In the genomic region with DNA sequence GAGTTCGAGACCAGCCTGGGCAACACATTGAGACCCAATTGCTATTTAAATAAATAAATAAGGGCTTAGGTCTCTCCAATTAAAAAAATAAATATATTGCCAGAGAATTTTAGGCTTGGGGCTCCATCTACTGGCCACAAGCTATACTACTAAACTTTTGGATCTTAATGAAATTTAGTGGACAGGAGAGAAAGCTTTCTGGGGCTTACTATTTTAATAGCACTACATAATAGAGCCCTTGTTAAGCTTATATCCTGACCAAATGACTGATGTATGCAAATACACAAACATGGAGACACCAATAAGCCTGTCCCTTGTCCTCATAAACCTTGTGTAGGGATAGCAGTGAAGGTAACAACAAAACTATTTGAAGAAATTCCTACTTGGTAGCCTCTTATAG, we compare ENCODE assay signal across 8 cellular contexts. TPM values are rescaled to one million over a fixed set of nuclear protein-coding genes. Genes with fewer than 3 reads are reported as not detected.
A peak's percentile ranks its signal among the peaks of the same experiment; 100 is the strongest.
DNase-seq lines count a peak whose midpoint lies in the region; ATAC-seq and TF ChIP-seq lines count a peak whose summit lies in the region.

No MANE protein-coding gene starts in this region.

- H4K8ac ChIP-seq in neuronal stem cell (ENCODE audit: low read depth, low read length), result no peak overlapping the region

- H3K36me3 ChIP-seq in DND-41 (ENCODE audit: insufficient read depth, low read length) (peaks cover 92% of the 10 kb centered on the region), Karpas-422 (ENCODE audit: insufficient read depth, low read length) (peaks cover 64% of the 10 kb centered on the region), body of pancreas (replicated peaks in 1 of 2; ENCODE audit: insufficient read depth in 1 of 2, low read depth in 2 of 2) (peaks cover 26 to 66% of the 10 kb centered on the region in 2 donors), neuronal stem cell (replicated peaks in 1 of 2; ENCODE audit: control insufficient read depth in 2 of 2, insufficient read depth in 2 of 2, low read length in 2 of 2) (peaks cover 50 to 91% of the 10 kb centered on the region in 2 donors)

- TF ChIP-seq CTCF in DND-41 (IDR thresholded peaks at IDR 0.05; ENCODE audit: borderline replicate concordance, extremely low read depth, low read length, poor library complexity, severe bottlenecking), result peak; percentile 61
- peak in 6 of 7 experiments; percentile 29 to 41 (median 36) for TF ChIP-seq CTCF in body of pancreas (IDR thresholded peaks at IDR 0.05)

- H3K79me2 ChIP-seq in DND-41 (ENCODE audit: insufficient read depth, low read length) (peaks cover 4% of the 10 kb centered on the region), Karpas-422 (ENCODE audit: low read length) (no peaks in the 10 kb centered on the region; the same call in 1 of the 2 replicates)

- no peak overlapping the region for H3K18ac ChIP-seq in neuronal stem cell (ENCODE audit: low read length)

- H4K91ac ChIP-seq in neuronal stem cell (ENCODE audit: low read depth, low read length, poor library complexity), result no peak overlapping the region

- no peaks in the 10 kb centered on the region for H3K9me2 ChIP-seq in Karpas-422 (replicated peaks; ENCODE audit: insufficient read depth, low read length)

- H3K27me3 ChIP-seq in DND-41 (ENCODE audit: insufficient read depth, low read length, poor library complexity), result no peaks in the 10 kb centered on the region
- no peaks in the 10 kb centered on the region for H3K27me3 ChIP-seq in Karpas-422 (ENCODE audit: low read length)
- H3K27me3 ChIP-seq in body of pancreas, result no peaks in the 10 kb centered on the region
- no peaks in the 10 kb centered on the region for H3K27me3 ChIP-seq in neuronal stem cell (ENCODE audit: control insufficient read depth in 3 of 3, insufficient read depth in 3 of 3, low read depth in 1 of 3, low read length in 3 of 3)

- DNase-seq in DND-41 (no peak), Karpas-422 (peak; percentile 67), body of pancreas (no peak), myocyte (ENCODE audit: low read depth) (peak; percentile 45), neuronal stem cell (ENCODE audit: low spot score) (no peak), midbrain (lab: John Stamatoyannopoulos, UW) (no peak)

- H2AK5ac ChIP-seq in neuronal stem cell (ENCODE audit: low read depth, low read length), result no peak overlapping the region

- H3K27ac ChIP-seq in DND-41 (ENCODE audit: low read length) (no peak overlapping the region), Karpas-422 (ENCODE audit: low read length) (no peak overlapping the region), body of pancreas (no peak overlapping the region), neuronal stem cell (replicated peaks; ENCODE audit: low read length) (no peak overlapping the region)

- H3K4me1 ChIP-seq in DND-41 (ENCODE audit: insufficient read depth, low read length) (no peaks in the 10 kb centered on the region), Karpas-422 (ENCODE audit: low read length) (no peaks in the 10 kb centered on the region), body of pancreas (no peaks in the 10 kb centered on the region), neuronal stem cell (ENCODE audit: control insufficient read depth in 2 of 2, insufficient read depth in 1 of 2, low read depth in 1 of 2, low read length in 2 of 2) (no peaks in the 10 kb centered on the region)

- H3K9me3 ChIP-seq in DND-41 (ENCODE audit: insufficient read depth, low read length, severe bottlenecking) (no peaks in the 10 kb centered on the region), Karpas-422 (ENCODE audit: low read length) (no peaks in the 10 kb centered on the region), body of pancreas (no peaks in the 10 kb centered on the region), neuronal stem cell (replicated peaks in 1 of 2; ENCODE audit: control insufficient read depth in 2 of 2, insufficient read depth in 1 of 2, low read depth in 1 of 2, low read length in 2 of 2) (no peaks in the 10 kb centered on the region)

- no peak overlapping the region for H3K4me2 ChIP-seq in DND-41 (ENCODE audit: insufficient read depth, low read length)
- H3K4me2 ChIP-seq in Karpas-422 (ENCODE audit: low read depth, low read length, poor library complexity, severe bottlenecking), result no peak overlapping the region
- no peak overlapping the region for H3K4me2 ChIP-seq in neuronal stem cell (ENCODE audit: insufficient read depth, low read length, poor library complexity, severe bottlenecking)

- intact Hi-C loops in body of pancreas (cut with DNase I), result no loop called here

- H2AFZ ChIP-seq in DND-41 (ENCODE audit: low read depth, low read length), result no peak overlapping the region
- no peak overlapping the region for H2AFZ ChIP-seq in Karpas-422 (ENCODE audit: low read length)
- H2AFZ ChIP-seq in neuronal stem cell (ENCODE audit: low read length), result no peak overlapping the region

- no peak overlapping the region for H3K9ac ChIP-seq in DND-41 (ENCODE audit: low read depth, low read length)
- H3K9ac ChIP-seq in Karpas-422 (ENCODE audit: low read length), result no peak overlapping the region
- H3K9ac ChIP-seq in neuronal stem cell (ENCODE audit: low read depth, low read length, poor library complexity), result no peak overlapping the region

- no peak overlapping the region for H2BK12ac ChIP-seq in neuronal stem cell (ENCODE audit: low read length)

- H3K79me1 ChIP-seq in neuronal stem cell (ENCODE audit: low read depth, low read length), result no peaks in the 10 kb centered on the region

- no peak overlapping the region for H2BK120ac ChIP-seq in neuronal stem cell (ENCODE audit: low read depth, low read length)

- ATAC-seq in DND-41 (ENCODE audit: insufficient read depth, low read depth) (no peak), body of pancreas (no peak), GM18868 (IDR thresholded peaks at IDR 0.05; ENCODE audit: unreplicated experiment) (no peak), HG02759 (IDR thresholded peaks at IDR 0.05; ENCODE audit: unreplicated experiment) (no peak)

- WGBS in body of pancreas, 2 donors, result 87 to 92% methylated on average over 1 of the region's 1 CpG
- no CpG with 5 or more reads among the region's 1 CpG for WGBS in neuronal stem cell (ENCODE audit: extremely low coverage in 2 of 2, insufficient read length in 2 of 2, insufficient replicate concordance in 1 of 2), 2 donors

- no peak overlapping the region for H3K23ac ChIP-seq in neuronal stem cell (ENCODE audit: low read depth, low read length, poor library complexity)

- TF ChIP-seq POLR2A in body of pancreas (IDR thresholded peaks at IDR 0.05), result no peak

- H2BK5ac ChIP-seq in neuronal stem cell (ENCODE audit: low read length), result no peak overlapping the region

- no peak overlapping the region for H3K4me3 ChIP-seq in DND-41 (ENCODE audit: low read depth in 1 of 2, low read length in 2 of 2)
- H3K4me3 ChIP-seq in Karpas-422 (ENCODE audit: low read length), result no peak overlapping the region
- H3K4me3 ChIP-seq in body of pancreas, result no peak overlapping the region
- H3K4me3 ChIP-seq in neuronal stem cell (ENCODE audit: low read length in 2 of 2), result no peak overlapping the region

- no peak overlapping the region for H2BK15ac ChIP-seq in neuronal stem cell (ENCODE audit: low read length)

- peaks cover 13% of the 10 kb centered on the region; the same call in 1 of the 2 replicates for H4K20me1 ChIP-seq in DND-41 (ENCODE audit: insufficient read depth, low read length)
- H4K20me1 ChIP-seq in Karpas-422 (ENCODE audit: insufficient read depth, low read depth, low read length), result 0 out of 2 replicates have a peak, but pooled peaks cover 6% of the 10 kb centered on the region

- no peak overlapping the region for H3K14ac ChIP-seq in neuronal stem cell (ENCODE audit: low read length)

- H3K4ac ChIP-seq in neuronal stem cell (ENCODE audit: low read length), result no peak overlapping the region

RNA-seq across cellular contexts. Expression of gene CCT3, which starts 18.4 kb away (rescaled TPM):
- 325 and 443 TPM in 2 replicates for total RNA-seq in Karpas-422 (2014; rRNA removed; shearing (Covaris generic); ENCODE audit: low replicate concordance)
- total RNA-seq in body of pancreas, result 100 to 1,000 TPM; 104 to 106 TPM
- total RNA-seq in myocyte, result 271 and 331 TPM in 2 replicates
- polyA plus RNA-seq in myocyte (2012), result 179 TPM
- 153 TPM for polyA plus RNA-seq in neuronal stem cell (2013, experiment 1 of 2)
- polyA plus RNA-seq in neuronal stem cell (2013, experiment 2 of 2), result 152 TPM

RNA-seq across cellular contexts. Expression of gene TSACC, which starts 18.7 kb away (rescaled TPM):
- total RNA-seq in Karpas-422 (2014; rRNA removed; shearing (Covaris generic); ENCODE audit: low replicate concordance), result 4.5 TPM in 1 of 2 replicates, not detected in the other
- total RNA-seq in body of pancreas, result not detected
- not detected in 2 replicates for total RNA-seq in myocyte
- 0.98 TPM for polyA plus RNA-seq in myocyte (2012)
- polyA plus RNA-seq in neuronal stem cell (2013, experiment 1 of 2), result 0.52 TPM
- 0.66 TPM for polyA plus RNA-seq in neuronal stem cell (2013, experiment 2 of 2)

RNA-seq across cellular contexts. Expression of gene VHLL, which starts 20.6 kb away (rescaled TPM):
- total RNA-seq in Karpas-422 (2014; rRNA removed; shearing (Covaris generic); ENCODE audit: low replicate concordance), result not detected in 2 replicates
- total RNA-seq in body of pancreas, result not detected
- total RNA-seq in myocyte, result not detected in 2 replicates
- polyA plus RNA-seq in myocyte (2012), result not detected
- not detected for polyA plus RNA-seq in neuronal stem cell (2013, experiment 1 of 2)
- 0.08 TPM for polyA plus RNA-seq in neuronal stem cell (2013, experiment 2 of 2)

RNA-seq across cellular contexts. Expression of gene GLMP, which starts 24.2 kb away (rescaled TPM):
- total RNA-seq in Karpas-422 (2014; rRNA removed; shearing (Covaris generic); ENCODE audit: low replicate concordance), result 17.7 and 39.1 TPM in 2 replicates
- 10 to 100 TPM; 16.5 to 24.4 TPM for total RNA-seq in body of pancreas
- total RNA-seq in myocyte, result 32.8 and 41.1 TPM in 2 replicates
- 42.2 TPM for polyA plus RNA-seq in myocyte (2012)
- 40.3 TPM for polyA plus RNA-seq in neuronal stem cell (2013, experiment 1 of 2)
- polyA plus RNA-seq in neuronal stem cell (2013, experiment 2 of 2), result 39.2 TPM

RNA-seq across cellular contexts. Expression of gene TMEM79, which starts 35.5 kb away (rescaled TPM):
- total RNA-seq in Karpas-422 (2014; rRNA removed; shearing (Covaris generic); ENCODE audit: low replicate concordance), result 6.1 and 9.8 TPM in 2 replicates
- 1 to 10 TPM in 1 of 2 donors, not detected in 1; 2.3 TPM for total RNA-seq in body of pancreas
- 2.3 and 2.4 TPM in 2 replicates for total RNA-seq in myocyte
- polyA plus RNA-seq in myocyte (2012), result 6.0 TPM
- 1.4 TPM for polyA plus RNA-seq in neuronal stem cell (2013, experiment 1 of 2)
- 1.5 TPM for polyA plus RNA-seq in neuronal stem cell (2013, experiment 2 of 2)

Comparison
In these comparisons a context has a peak if more than half of its experiments do, and no peak if none do; other contexts are left out.
1. DNase-seq: peak in Karpas-422 (single experiment) and myocyte (single experiment); none in DND-41 (single experiment), body of pancreas (0 of 4), neuronal stem cell (single experiment) and midbrain (single experiment).